ENCODE assay signal across 1 cellular context in genomic region chr4:786074-786741, GRCh38.
TF ChIP-seq lines count a peak whose summit lies in the region.

No MANE protein-coding gene starts in this region.

TF ChIP-seq in GM23338, 12 proteins besides CTCF, POLR2A, EP300 and RAD21 (continued from another document):
- no peak for TF ChIP-seq ZNF462 (CRISPR knock-in tag; IDR thresholded peaks at IDR 0.05)
- TF ChIP-seq ETS1 (IDR thresholded peaks at IDR 0.05), result no peak
TF ChIP-seq in GM23338: peak in this region for 1.
